In genomic region chr5:31630931-31631330, GRCh38 we compare ENCODE assay signal across 30 cellular contexts. TPM values are rescaled to one million over a fixed set of nuclear protein-coding genes. Genes with fewer than 3 reads are reported as not detected.
DNase-seq lines count a peak whose midpoint lies in the region; ATAC-seq, FAIRE-seq and TF ChIP-seq lines count a peak whose summit lies in the region.
"Had no signal": no experiment of that assay in that cellular context is flagged by ENCODE, and none has a peak within 500 bp of the region (broad histone marks: within the 10 kb centered on the region; RNA-seq: fewer than 3 reads in every experiment).

No MANE protein-coding gene starts in this region.

- POLR2A ChIA-PET in H1 (lab: Charles Lee; ENCODE audit: partially characterized antibody), result no interaction called here

- H3K36me3 Mint-ChIP-seq in stimulated activated memory B cell treated with anti-CD40 and anti-IgM and Interleukin-4, amounts not matched to agents 10 μg/mL and 1 μg/mL and 100 μg/mL, for 72 hours, result no peaks in the 10 kb centered on the region
- no peaks in the 10 kb centered on the region for H3K36me3 Mint-ChIP-seq in activated T-cell treated with anti-CD3 and anti-CD28 coated beads, Interleukin-2, amount 50 U/mL, for 4 hours (ENCODE audit: insufficient read depth)

- H3K23ac ChIP-seq in H1 (ENCODE audit: insufficient read length), result no peak overlapping the region

- H2BK20ac ChIP-seq in H1 (ENCODE audit: low read length), result no peak overlapping the region

- H3K27me3 Mint-ChIP-seq in stimulated activated memory B cell treated with anti-CD40 and anti-IgM and Interleukin-4, amounts not matched to agents 10 μg/mL and 1 μg/mL and 100 μg/mL, for 72 hours, result peaks cover 37% of the 10 kb centered on the region
- H3K27me3 Mint-ChIP-seq in activated T-cell treated with anti-CD3 and anti-CD28 coated beads, Interleukin-2, amount 50 U/mL, for 4 hours (ENCODE audit: low read depth), result peaks cover 20% of the 10 kb centered on the region

- H3K18ac ChIP-seq in H1 (ENCODE audit: extremely low read depth, low read length), result no peak overlapping the region

- 0 out of 2 replicates have a peak overlapping the region, but pooled peaks have one; percentile 16 for H2BK5ac ChIP-seq in H1 (ENCODE audit: low read depth, low read length)

- H3K4me1 Mint-ChIP-seq in stimulated activated memory B cell treated with anti-CD40 and anti-IgM and Interleukin-4, amounts not matched to agents 10 μg/mL and 1 μg/mL and 100 μg/mL, for 72 hours, result no peaks in the 10 kb centered on the region
- H3K4me1 Mint-ChIP-seq in activated T-cell treated with anti-CD3 and anti-CD28 coated beads, Interleukin-2, amount 50 U/mL, for 4 hours (ENCODE audit: low read depth), result no peaks in the 10 kb centered on the region

- no peak overlapping the region for H3K4me3 ChIP-seq in H1 (ENCODE audit: extremely low read depth in 1 of 4, insufficient read depth in 2 of 4, low read depth in 3 of 4, low read length in 4 of 4)
- H3K4me3 ChIP-seq in right cardiac atrium (ENCODE audit: low read length), result no peak overlapping the region
- H3K4me3 ChIP-seq: BLaER1 treated with 17β-estradiol and CSF1 and Interleukin-3, amounts not matched to agents 10 nM and 100 nM; body of pancreas; dorsolateral prefrontal cortex; esophagus muscularis mucosa; lower lobe of right lung; ovary; spleen; stomach; vagina had no signal

- WGBS in H1 (ENCODE audit: extremely low coverage in 1 of 2, insufficient coverage in 1 of 2, insufficient read length in 1 of 2, insufficient replicate concordance in 2 of 2, low coverage in 1 of 2, low lambda C conversion rate in 2 of 2, missing lambda C conversion rate in 1 of 2), 2 experiments, result 84% methylated on average over 7 of the region's 7 CpGs; no CpG with 5 or more reads in 1 of the 2 experiments
- 48% methylated on average over 7 of the region's 7 CpGs for WGBS in right cardiac atrium

- no peaks in the 10 kb centered on the region for H3K36me3 ChIP-seq in H1 (ENCODE audit: control insufficient read depth in 2 of 4, insufficient read depth in 4 of 4, low read length in 3 of 4)
- H3K36me3 ChIP-seq: BLaER1 treated with 17β-estradiol and CSF1 and Interleukin-3, amounts not matched to agents 10 nM and 100 nM; esophagus muscularis mucosa; lower lobe of right lung; ovary; spleen; stomach; vagina had no signal

- peak overlapping the region; percentile 11; the same call in 1 of the 2 replicates for H4K8ac ChIP-seq in H1 (ENCODE audit: extremely low read depth, insufficient read depth, low read length)

- CTCF ChIA-PET in H1 (lab: Charles Lee; ENCODE audit: partially characterized antibody), result no interaction called here

- H3K79me1 ChIP-seq in H1 (ENCODE audit: low read depth, low read length), result no peaks in the 10 kb centered on the region

- no peak for TF ChIP-seq CTCF in H1 (IDR thresholded peaks at IDR 0.05; ENCODE audit: control extremely low read depth in 1 of 3, insufficient read depth in 1 of 3, low read depth in 1 of 3, low read length in 3 of 3)

- H4K91ac ChIP-seq in H1 (replicated peaks; ENCODE audit: insufficient read length, low read length), result no peak overlapping the region

- intact Hi-C loops in right cardiac atrium (cut with DNase I), result no loop called here

- H3K4me1 ChIP-seq in H1 (replicated peaks in 1 of 4; ENCODE audit: control insufficient read depth in 3 of 4, insufficient read depth in 4 of 4, low read length in 3 of 4) (no peaks in the 10 kb centered on the region), right cardiac atrium (ENCODE audit: control insufficient read depth, insufficient read depth, low read length) (no peaks in the 10 kb centered on the region)
- H3K4me1 ChIP-seq: BLaER1 treated with 17β-estradiol and CSF1 and Interleukin-3, amounts not matched to agents 10 nM and 100 nM; lower lobe of right lung; spleen; stomach; vagina had no signal

- no peak overlapping the region for H3K27ac Mint-ChIP-seq in stimulated activated memory B cell treated with anti-CD40 and anti-IgM and Interleukin-4, amounts not matched to agents 10 μg/mL and 1 μg/mL and 100 μg/mL, for 72 hours
- H3K27ac Mint-ChIP-seq: activated naive CD4-positive, alpha-beta T cell treated with anti-CD3 and anti-CD28 coated beads for 36 hours; nephron progenitor cell had no signal

- H4K20me1 ChIP-seq in H1 (replicated peaks in 1 of 2; ENCODE audit: control insufficient read depth in 1 of 2, insufficient read depth in 2 of 2, low read length in 2 of 2), result no peaks in the 10 kb centered on the region
- H4K20me1 ChIP-seq: BLaER1 treated with 17β-estradiol and CSF1 and Interleukin-3, amounts not matched to agents 10 nM and 100 nM had no signal

- H3K14ac ChIP-seq in H1 (ENCODE audit: insufficient read length), result no peak overlapping the region

- no peak overlapping the region; the same call in 1 of the 2 replicates for H2AK5ac ChIP-seq in H1 (ENCODE audit: low read depth, low read length)

- no peak overlapping the region for H3K4me2 ChIP-seq in H1 (ENCODE audit: insufficient read depth in 1 of 2, low read depth in 2 of 2, low read length in 2 of 2)
- H3K4me2 ChIP-seq: BLaER1 treated with 17β-estradiol and CSF1 and Interleukin-3, amounts not matched to agents 10 nM and 100 nM had no signal

- no peak overlapping the region for H3K56ac ChIP-seq in H1 (replicated peaks; ENCODE audit: insufficient read length, low read depth, low read length)

- no peak for FAIRE-seq in H1 (lab: Jason Lieb, UNC)
- FAIRE-seq: endometrium, GM12891, kidney, TTC549 had no signal

- H3K23me2 ChIP-seq in H1 (ENCODE audit: low read depth, low read length), result no peaks in the 10 kb centered on the region

- no peak for TF ChIP-seq POLR2A in H1 (IDR thresholded peaks at IDR 0.05; ENCODE audit: control extremely low read depth in 1 of 2, low read depth in 2 of 2, low read length in 2 of 2)

- no peak overlapping the region for H4K5ac ChIP-seq in H1 (ENCODE audit: insufficient read length, low read depth, low read length)

- no peak overlapping the region for H3K9ac ChIP-seq in H1 (replicated peaks in 1 of 4; ENCODE audit: extremely low read depth in 1 of 4, low read depth in 3 of 4, low read length in 3 of 4)
- H3K9ac ChIP-seq: BLaER1 treated with 17β-estradiol and CSF1 and Interleukin-3, amounts not matched to agents 10 nM and 100 nM had no signal

- no peak overlapping the region for H3K27ac ChIP-seq in H1 (ENCODE audit: low read depth, low read length)
- H3K27ac ChIP-seq in right cardiac atrium (ENCODE audit: low read length), result peak overlapping the region; percentile 80
- H3K27ac ChIP-seq: BLaER1 treated with 17β-estradiol and CSF1 and Interleukin-3, amounts not matched to agents 10 nM and 100 nM; body of pancreas; dorsolateral prefrontal cortex; esophagus muscularis mucosa; lower lobe of right lung; ovary; spleen; stomach; vagina had no signal

- no peak overlapping the region for H2AFZ ChIP-seq in H1 (ENCODE audit: low read length)

- H2BK15ac ChIP-seq in H1 (ENCODE audit: low read length), result no peak overlapping the region; the same call in 1 of the 2 replicates

- H3K27me3 ChIP-seq in H1 (replicated peaks in 1 of 4; ENCODE audit: control insufficient read depth in 3 of 4, extremely low read depth in 1 of 4, insufficient read depth in 3 of 4, low read length in 3 of 4) (no peaks in the 10 kb centered on the region), right cardiac atrium (ENCODE audit: control insufficient read depth, insufficient read depth) (no peaks in the 10 kb centered on the region)
- H3K27me3 ChIP-seq: BLaER1 treated with 17β-estradiol and CSF1 and Interleukin-3, amounts not matched to agents 10 nM and 100 nM; body of pancreas; esophagus muscularis mucosa; ovary; vagina had no signal

- no peak for TF ChIP-seq EP300 in H1 (IDR thresholded peaks at IDR 0.05; ENCODE audit: borderline replicate concordance in 1 of 2, low read depth in 2 of 2, low read length in 2 of 2)

- no peak for TF ChIP-seq RAD21 in H1 (IDR thresholded peaks at IDR 0.05 in 1 of 2, conservative IDR thresholded peaks at IDR 0.05 in 1 of 2; ENCODE audit: low read depth in 2 of 2, low read length in 2 of 2)

- no peak overlapping the region for H2BK12ac ChIP-seq in H1 (ENCODE audit: low read depth, low read length)

- no peaks in the 10 kb centered on the region for H3K9me3 ChIP-seq in H1 (ENCODE audit: insufficient read depth in 2 of 2, low read depth in 1 of 2, low read length in 1 of 2)
- no peaks in the 10 kb centered on the region for H3K9me3 ChIP-seq in right cardiac atrium (ENCODE audit: control insufficient read depth, low read length)
- H3K9me3 ChIP-seq: BLaER1 treated with 17β-estradiol and CSF1 and Interleukin-3, amounts not matched to agents 10 nM and 100 nM; body of pancreas; esophagus muscularis mucosa; lower lobe of right lung; ovary; spleen; stomach; vagina had no signal

- H3K4me3 Mint-ChIP-seq in stimulated activated memory B cell treated with anti-CD40 and anti-IgM and Interleukin-4, amounts not matched to agents 10 μg/mL and 1 μg/mL and 100 μg/mL, for 72 hours, result no peak overlapping the region
- H3K4me3 Mint-ChIP-seq in activated T-cell treated with anti-CD3 and anti-CD28 coated beads, Interleukin-2, amount 50 U/mL, for 4 hours, result no peak overlapping the region
- H3K4me3 Mint-ChIP-seq: activated naive CD4-positive, alpha-beta T cell treated with anti-CD3 and anti-CD28 coated beads for 36 hours; nephron progenitor cell had no signal

- peak; percentile 5 for DNase-seq in M059J (ENCODE audit: low read depth)
- no peak for DNase-seq in H1 (ENCODE audit: low read depth in 1 of 2, low spot score in 2 of 2)
- peak; percentile 66 to 88 (median 84) for DNase-seq in right cardiac atrium
- no peak for DNase-seq in nucleus accumbens (lab: John Stamatoyannopoulos, UW)
- no peak for DNase-seq in activated T-cell treated with anti-CD3 and anti-CD28 coated beads, Interleukin-2, amount 50 U/mL, for 4 hours
- DNase-seq: activated CD4-positive, alpha-beta T cell treated with anti-CD3 and anti-CD28 coated beads, Interleukin-2, amount 50 U/mL, for 48 hours; activated naive CD4-positive, alpha-beta T cell treated with anti-CD3 and anti-CD28 coated beads for 36 hours; dorsolateral prefrontal cortex; foreskin fibroblast; kidney; lower lobe of right lung; NCI-H1436; NCI-H2081 treated with DMSO at 0.1 percent for 48 hours; NCI-H345; nephron progenitor cell; ovary; spleen; stimulated activated CD4-positive, alpha-beta T cell treated with anti-CD3 and anti-CD28 coated beads, Interleukin-2, amount 100 ng/mL, for 24 hours; stomach had no signal

- no peak overlapping the region for H3K4ac ChIP-seq in H1 (replicated peaks; ENCODE audit: insufficient read length, low read depth, low read length)

- no peaks in the 10 kb centered on the region for H3K79me2 ChIP-seq in H1 (ENCODE audit: control insufficient read depth in 1 of 2, insufficient read depth in 2 of 2, low read length in 2 of 2)

- H3K9me3 Mint-ChIP-seq in stimulated activated memory B cell treated with anti-CD40 and anti-IgM and Interleukin-4, amounts not matched to agents 10 μg/mL and 1 μg/mL and 100 μg/mL, for 72 hours, result no peaks in the 10 kb centered on the region
- H3K9me3 Mint-ChIP-seq in activated T-cell treated with anti-CD3 and anti-CD28 coated beads, Interleukin-2, amount 50 U/mL, for 4 hours, result no peaks in the 10 kb centered on the region
- H3K9me3 Mint-ChIP-seq: activated naive CD4-positive, alpha-beta T cell treated with anti-CD3 and anti-CD28 coated beads for 36 hours; nephron progenitor cell had no signal

- ATAC-seq in right cardiac atrium (peak; percentile 93 to 97), GM21528 (IDR thresholded peaks at IDR 0.05; ENCODE audit: low FRiP score, unreplicated experiment) (no peak)
- peak; percentile 49 for ATAC-seq in stimulated activated memory B cell treated with anti-CD40 and anti-IgM and Interleukin-4, amounts not matched to agents 10 μg/mL and 1 μg/mL and 100 μg/mL, for 72 hours
- ATAC-seq in activated T-cell treated with anti-CD3 and anti-CD28 coated beads, Interleukin-2, amount 50 U/mL, for 4 hours, result no peak
- ATAC-seq: body of pancreas, HCT116 had no signal

- H2BK120ac ChIP-seq in H1 (replicated peaks; ENCODE audit: low read depth, low read length), result no peak overlapping the region

RNA-seq across cellular contexts. Expression of gene PDZD2, which starts 8.0 kb away (rescaled TPM):
- 2.9 and 7.1 TPM in 2 replicates for total RNA-seq in M059J (2014; rRNA removed; shearing (Covaris generic))
- 6.8 and 8.5 TPM in 2 replicates for total RNA-seq in H1 (2021; fragmentation: NEBNext Ultra II Directional; extraction: Animal tissue kit (Norgen Biotek cat#: 25700))
- 1.2 and 1.7 TPM in 2 replicates for polyA plus RNA-seq in H1 (2011; rRNA removed)
- polyA plus RNA-seq in H1 (2011; cell fraction: cytosol; rRNA removed), result 1.6 TPM
- 3.8 TPM for polyA plus RNA-seq in H1 (2011; cell fraction: nucleus; rRNA removed)
- polyA plus RNA-seq in H1 (2012, experiment 1 of 2), result 2.0 to 2.8 TPM (median 2.2 TPM) in 4 replicates
- polyA plus RNA-seq in H1 (2012, experiment 2 of 2), result 0.67 TPM
- 3.4 TPM for polyA plus RNA-seq in H1 (2013, experiment 1 of 2)
- polyA plus RNA-seq in H1 (2013, experiment 2 of 2), result 3.1 TPM
- 7.7 and 7.9 TPM in 2 replicates for polyA minus RNA-seq in H1 (2011; rRNA and poly(A)+ RNA removed)
- polyA minus RNA-seq in H1 (2011; cell fraction: cytosol; rRNA and poly(A)+ RNA removed), result 3.1 TPM
- 10.3 TPM for polyA minus RNA-seq in H1 (2011; cell fraction: nucleus; rRNA and poly(A)+ RNA removed)
- 100 to 1,000 TPM; 103 to 188 (median 111) TPM for total RNA-seq in right cardiac atrium
- 40.4 TPM for polyA plus RNA-seq in right cardiac atrium
- under 1 TPM; 0.03 to 0.24 (median 0.05) TPM for total RNA-seq in activated T-cell treated with anti-CD3 and anti-CD28 coated beads, Interleukin-2, amount 50 U/mL, for 4 hours
- total RNA-seq: T-helper 1 cell treated with Interleukin-12 subunit alpha and Interleukin-12 subunit beta and Interleukin-4 antibody, amounts not matched to agents 30 ng/mL and 1 ng/mL, for 36 hours had no signal

Comparison
In these comparisons a context has a peak if more than half of its experiments do, and no peak if none do; other contexts are left out.
1. DNase-seq: peak in M059J (single experiment) and right cardiac atrium (3 of 3); none in H1 (0 of 2), nucleus accumbens (0 of 56) and activated T-cell treated with anti-CD3 and anti-CD28 coated beads, Interleukin-2, amount 50 U/mL, for 4 hours (single experiment).
2. ATAC-seq: peak in right cardiac atrium (2 of 2) and stimulated activated memory B cell treated with anti-CD40 and anti-IgM and Interleukin-4, amounts not matched to agents 10 μg/mL and 1 μg/mL and 100 μg/mL, for 72 hours (single experiment); none in GM21528 (single experiment) and activated T-cell treated with anti-CD3 and anti-CD28 coated beads, Interleukin-2, amount 50 U/mL, for 4 hours (0 of 2).
3. RNA of gene PDZD2, which starts 8.0 kb away (total RNA-seq): 103 to 188 TPM in right cardiac atrium; 2.9 to 7.1 TPM in M059J, 6.8 to 8.5 TPM in H1 and 0.03 to 0.24 TPM in activated T-cell treated with anti-CD3 and anti-CD28 coated beads, Interleukin-2, amount 50 U/mL, for 4 hours; every median in the first group is over 10 times any median in the second.